ENCODE assay signal across 8 cellular contexts in the genomic region with DNA sequence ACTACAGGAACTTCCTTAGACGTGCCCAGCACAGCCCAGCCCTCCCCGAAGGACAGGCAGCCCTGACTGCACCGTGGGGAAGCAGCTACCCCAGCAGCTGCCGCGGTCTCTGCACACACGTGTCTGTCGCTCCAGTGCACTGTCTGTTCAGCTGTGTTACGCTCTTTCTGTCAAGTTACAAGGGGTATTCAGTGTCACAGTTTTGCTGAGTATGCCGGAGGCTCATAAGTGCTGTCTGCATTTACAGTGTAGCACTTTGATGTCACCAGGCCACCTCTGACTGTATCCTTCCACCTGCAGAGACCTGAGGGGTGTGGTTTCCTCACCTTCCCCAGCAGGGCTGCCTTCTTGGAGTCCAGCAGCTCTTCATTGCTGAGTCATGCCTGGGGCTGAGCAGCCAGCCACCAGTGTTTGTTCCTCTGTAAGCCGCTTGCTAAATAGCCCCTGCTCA.
DNase-seq lines count a peak whose midpoint lies in the region; ATAC-seq and TF ChIP-seq lines count a peak whose summit lies in the region.

No MANE protein-coding gene starts in this region.

- no peaks in the 10 kb centered on the region for H3K4me1 ChIP-seq in RWPE2 (ENCODE audit: insufficient read depth, poor library complexity, severe bottlenecking)

- H3K4me1 Mint-ChIP-seq in CD14-positive monocyte = peaks cover 7% of the 10 kb centered on the region

- no peak overlapping the region for H3K4me3 Mint-ChIP-seq in CD14-positive monocyte

- DNase-seq in CD14-positive monocyte (ENCODE audit: low spot score) (no peak), RWPE2 (ENCODE audit: low spot score) (no peak), iris pigment epithelial cell (ENCODE audit: low read depth) (peak; percentile 78), anterior cingulate cortex (lab: John Stamatoyannopoulos, UW) (no peak), superior temporal gyrus (ENCODE audit: extremely low spot score) (no peak)
- DNase-seq in stimulated activated CD4-positive, alpha-beta T cell treated with anti-CD3 and anti-CD28 coated beads, Interleukin-2, amount 100 ng/mL, for 48 hours = no peak

- peaks cover 72 to 84% of the 10 kb centered on the region in 2 donors for H3K36me3 Mint-ChIP-seq in CD14-positive monocyte

- intact Hi-C loops in CD14-positive monocyte (cut with micrococcal nuclease) = no loop called here

- H3K4me3 ChIP-seq in RWPE2 (ENCODE audit: severe bottlenecking) = no peak overlapping the region

- no peaks in the 10 kb centered on the region for H3K27me3 Mint-ChIP-seq in CD14-positive monocyte (ENCODE audit: low read depth in 3 of 3)

- no peak overlapping the region for H3K27ac ChIP-seq in RWPE2 (ENCODE audit: poor library complexity, severe bottlenecking)

- ATAC-seq in GM19025 (IDR thresholded peaks at IDR 0.05; ENCODE audit: low read depth, unreplicated experiment) = peak; percentile 46
- ATAC-seq in HG03135 (IDR thresholded peaks at IDR 0.05; ENCODE audit: unreplicated experiment) = peak; percentile 48
- ATAC-seq in RWPE2 (ENCODE audit: low read depth) = peak; percentile 40; the same call in 1 of the 3 replicates

- H3K36me3 ChIP-seq in RWPE2 (ENCODE audit: low read depth) = peaks cover 44% of the 10 kb centered on the region

- H3K27me3 ChIP-seq in RWPE2 (ENCODE audit: insufficient read depth, poor library complexity, severe bottlenecking) = no peaks in the 10 kb centered on the region

- TF ChIP-seq CTCF in CD14-positive monocyte (IDR thresholded peaks at IDR 0.05) (no peak), RWPE2 (IDR thresholded peaks at IDR 0.05; ENCODE audit: poor library complexity, severe bottlenecking) (no peak)

- peaks cover 0 to 3% (median 0%) of the 10 kb centered on the region in 7 donors for H3K9me3 Mint-ChIP-seq in CD14-positive monocyte

- H3K27ac Mint-ChIP-seq in CD14-positive monocyte = peak overlapping the region in 6 of 7 donors; percentile 19 to 73 (median 40)

- no peaks in the 10 kb centered on the region for H3K9me3 ChIP-seq in RWPE2 (ENCODE audit: severe bottlenecking)
